In genomic region chr14:22887990-22888378, GRCh38 we compare ENCODE assay signal across 8 cellular contexts. TPM values are rescaled to one million over a fixed set of nuclear protein-coding genes. Genes with fewer than 3 reads are reported as not detected.
DNase-seq lines count a peak whose midpoint lies in the region; ATAC-seq, FAIRE-seq and TF ChIP-seq lines count a peak whose summit lies in the region.

No MANE protein-coding gene starts in this region.

- peak overlapping the region; percentile 93 for H3K4me3 ChIP-seq in endodermal cell (ENCODE audit: low read length)
- no peak overlapping the region for H3K4me3 ChIP-seq in small intestine (ENCODE audit: low read depth in 1 of 2, low read length in 2 of 2)

- H3K4me1 ChIP-seq in endodermal cell (ENCODE audit: control insufficient read depth, insufficient read depth, low read length) (peaks cover 14% of the 10 kb centered on the region), small intestine (ENCODE audit: control insufficient read depth in 2 of 2, insufficient read depth in 1 of 2, low read depth in 1 of 2, low read length in 1 of 2) (peaks cover 4 to 6% of the 10 kb centered on the region in 2 donors)

- peaks cover 2% of the 10 kb centered on the region for H3K9me3 Mint-ChIP-seq in endodermal cell

- no peak for DNase-seq in endodermal cell
- peak in 2 of 3 donors; percentile 26 to 32 for DNase-seq in stimulated activated CD4-positive, alpha-beta T cell treated with anti-CD3 and anti-CD28 coated beads, Interleukin-12 subunit alpha, Interleukin-12 subunit beta, amount 100 ng/mL, for 48 hours (ENCODE audit: low read depth in 2 of 3, low spot score in 1 of 3)
- no peak for DNase-seq in effector CD4-positive, alpha-beta T cell
- no peak for DNase-seq in small intestine
- DNase-seq in NCI-H526 treated with DMSO at 0.1 percent for 48 hours (lab: John Stamatoyannopoulos, UW), result no peak

- peak; percentile 60 for ATAC-seq in GM18868 (IDR thresholded peaks at IDR 0.05; ENCODE audit: unreplicated experiment)
- ATAC-seq in HG02852 (IDR thresholded peaks at IDR 0.05; ENCODE audit: unreplicated experiment), result peak; percentile 50

- no peaks in the 10 kb centered on the region for H3K36me3 ChIP-seq in endodermal cell (ENCODE audit: control insufficient read depth, insufficient read depth, low read length)
- no peaks in the 10 kb centered on the region for H3K36me3 ChIP-seq in small intestine (ENCODE audit: control insufficient read depth in 2 of 2, insufficient read depth in 2 of 2, low read length in 2 of 2)

- H3K27me3 Mint-ChIP-seq in endodermal cell (ENCODE audit: insufficient read depth), result peaks cover 26% of the 10 kb centered on the region

- WGBS in endodermal cell (ENCODE audit: insufficient coverage in 1 of 2, insufficient read length in 1 of 2), 2 experiments, result 72 to 78% methylated on average over 3 to 5 of the region's 5 CpGs
- 62 to 77% (median 71%) methylated on average over 5 of the region's 5 CpGs for WGBS in small intestine, 3 donors

- peaks cover 14% of the 10 kb centered on the region for H3K4me1 Mint-ChIP-seq in endodermal cell

- no peak overlapping the region for H3K9ac ChIP-seq in endodermal cell (ENCODE audit: extremely low read depth, low read length, poor library complexity, severe bottlenecking)

- H3K9me3 ChIP-seq in endodermal cell (ENCODE audit: control insufficient read depth, low read length), result no peaks in the 10 kb centered on the region
- no peaks in the 10 kb centered on the region for H3K9me3 ChIP-seq in small intestine (ENCODE audit: control insufficient read depth, low read depth)

- peaks cover 4% of the 10 kb centered on the region for H3K27me3 ChIP-seq in endodermal cell (ENCODE audit: control insufficient read depth, insufficient read depth, low read length, poor library complexity, severe bottlenecking)
- no peaks in the 10 kb centered on the region for H3K27me3 ChIP-seq in small intestine (ENCODE audit: control insufficient read depth in 2 of 2, insufficient read depth in 2 of 2, low read length in 2 of 2)

- H3K27ac Mint-ChIP-seq in endodermal cell, result no peak overlapping the region

- H3K27ac ChIP-seq in VCaP (peak overlapping the region; percentile 92), endodermal cell (ENCODE audit: low read depth, low read length) (peak overlapping the region; percentile 97), small intestine (ENCODE audit: low read depth in 1 of 2, low read length in 1 of 2) (peak overlapping the region in 1 of 2 donors; percentile 76)

- TF ChIP-seq CTCF in VCaP (conservative IDR thresholded peaks at IDR 0.05), result no peak
- no peak for TF ChIP-seq CTCF in endodermal cell (conservative IDR thresholded peaks at IDR 0.05)

- peak overlapping the region; percentile 80 for H3K4me3 Mint-ChIP-seq in endodermal cell

- no peak for FAIRE-seq in small intestine (lab: Jason Lieb, UNC)

- peaks cover 3% of the 10 kb centered on the region for H3K36me3 Mint-ChIP-seq in endodermal cell (ENCODE audit: low read depth)

RNA-seq across cellular contexts. Expression of gene REM2, which starts 5.0 kb away (rescaled TPM):
- total RNA-seq in endodermal cell, result 1 to 10 TPM in 1 of 2 donors, under 1 TPM in 1; 0.77 to 1.2 TPM
- 5.9 TPM for polyA plus RNA-seq in endodermal cell (2013, experiment 1 of 2)
- 5.5 TPM for polyA plus RNA-seq in endodermal cell (2013, experiment 2 of 2)
- polyA plus RNA-seq in small intestine, result 1 to 10 TPM in 1 of 3 donors, under 1 TPM in 2; 0.45 to 1.1 (median 0.90) TPM

RNA-seq across cellular contexts. Expression of gene LRP10, which starts 16.4 kb away (rescaled TPM):
- 10 to 100 TPM; 28.9 to 41.5 TPM for total RNA-seq in endodermal cell
- 21.8 TPM for polyA plus RNA-seq in endodermal cell (2013, experiment 1 of 2)
- polyA plus RNA-seq in endodermal cell (2013, experiment 2 of 2), result 22.8 TPM
- polyA plus RNA-seq in small intestine, result 10 to 100 TPM; 19.7 to 87.3 (median 28.4) TPM

RNA-seq across cellular contexts. Expression of gene RBM23, which starts 31.0 kb away (rescaled TPM):
- total RNA-seq in endodermal cell, result 10 to 100 TPM; 52.0 to 68.6 TPM
- polyA plus RNA-seq in endodermal cell (2013, experiment 1 of 2), result 57.2 TPM
- polyA plus RNA-seq in endodermal cell (2013, experiment 2 of 2), result 52.1 TPM
- 10 to 100 TPM; 35.8 to 41.4 (median 36.7) TPM for polyA plus RNA-seq in small intestine

RNA-seq across cellular contexts. Expression of gene PRMT5, which starts 41.2 kb away (rescaled TPM):
- 100 to 1,000 TPM; 111 to 112 TPM for total RNA-seq in endodermal cell
- polyA plus RNA-seq in endodermal cell (2013, experiment 1 of 2), result 114 TPM
- 97.8 TPM for polyA plus RNA-seq in endodermal cell (2013, experiment 2 of 2)
- polyA plus RNA-seq in small intestine, result 10 to 100 TPM; 13.4 to 57.7 (median 15.1) TPM

RNA-seq across cellular contexts. Expression of gene MMP14, which starts 51.6 kb away (rescaled TPM):
- total RNA-seq in endodermal cell, result 100 to 1,000 TPM; 181 to 220 TPM
- 75.6 TPM for polyA plus RNA-seq in endodermal cell (2013, experiment 1 of 2)
- polyA plus RNA-seq in endodermal cell (2013, experiment 2 of 2), result 86.6 TPM
- 100 to 1,000 TPM in 1 of 3 donors, 10 to 100 TPM in 1, 1 to 10 TPM in 1; 6.9 to 105 (median 16.8) TPM for polyA plus RNA-seq in small intestine

Comparison
In these comparisons a context has a peak if more than half of its experiments do, and no peak if none do; other contexts are left out.
1. DNase-seq: peak in stimulated activated CD4-positive, alpha-beta T cell treated with anti-CD3 and anti-CD28 coated beads, Interleukin-12 subunit alpha, Interleukin-12 subunit beta, amount 100 ng/mL, for 48 hours (2 of 3); none in endodermal cell (single experiment), effector CD4-positive, alpha-beta T cell (single experiment), small intestine (single experiment) and NCI-H526 treated with DMSO at 0.1 percent for 48 hours (single experiment).